Comparison of ENCODE assay signal across 8 cellular contexts in the genomic region with DNA sequence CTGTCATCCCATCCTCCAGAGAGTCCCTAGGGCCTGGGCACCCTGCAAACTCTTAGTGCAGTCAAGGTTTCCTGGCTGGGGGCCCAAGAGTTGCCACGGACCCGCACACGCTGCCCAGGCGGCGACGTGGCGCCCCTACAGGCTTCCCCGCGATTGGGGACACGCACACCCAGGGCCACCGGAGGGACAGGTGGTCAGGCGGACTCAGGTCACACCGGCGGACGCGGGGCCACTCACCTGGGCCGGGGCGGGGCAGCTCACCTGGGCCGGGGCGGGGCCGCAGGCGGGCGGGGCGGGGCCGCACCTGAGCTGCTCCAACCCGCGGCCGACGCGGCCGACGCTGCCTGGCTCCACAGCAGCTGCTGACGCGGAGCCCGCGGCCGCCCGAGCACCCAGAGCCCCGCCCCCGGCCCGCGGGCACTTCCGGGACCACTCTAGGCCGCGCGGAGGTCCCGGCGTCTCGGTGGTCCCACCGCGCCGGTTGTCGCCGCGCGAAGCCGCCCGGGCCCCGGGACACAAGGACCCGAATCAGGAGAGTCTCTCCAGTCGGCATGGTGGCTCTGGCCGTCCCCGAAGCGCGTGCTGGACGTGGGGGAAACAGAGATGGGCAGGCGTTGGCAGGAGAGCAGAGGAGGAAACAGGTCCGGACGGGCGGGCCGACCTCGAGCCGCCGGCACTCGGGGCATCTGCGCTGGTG. TPM values are rescaled to one million over a fixed set of nuclear protein-coding genes. Genes with fewer than 3 reads are reported as not detected.
DNase-seq lines count a peak whose midpoint lies in the region; ATAC-seq and TF ChIP-seq lines count a peak whose summit lies in the region.

Gene ZNF70 (minus strand): TSS at position 369 of the 697 bp plus-strand sequence. CDS start 5,972 bp downstream, outside the sequence.

- peak; percentile 65 for TF ChIP-seq POLR2A in GM18505 (IDR thresholded peaks at IDR 0.05; ENCODE audit: borderline replicate concordance, extremely low read depth, insufficient read depth, insufficient read length)

- H3K4me1 ChIP-seq in left lung = peaks cover 7 to 13% of the 10 kb centered on the region in 2 donors

- H3K9me3 ChIP-seq in left lung = no peaks in the 10 kb centered on the region

- intact Hi-C loops in left lung (cut with DNase I) = no loop called here

- ATAC-seq in GM18505 (IDR thresholded peaks at IDR 0.05; ENCODE audit: unreplicated experiment) (peak; percentile 56), HG03097 (IDR thresholded peaks at IDR 0.05; ENCODE audit: low FRiP score, unreplicated experiment) (peak; percentile 67), left lung (peak; percentile 97)

- peak; percentile 82 for DNase-seq in 8988T
- peak; percentile 61 for DNase-seq in NCI-H460 (ENCODE audit: extremely low read depth, low read depth)
- DNase-seq in activated CD4-positive, alpha-beta T cell treated with anti-CD3 and anti-CD28 coated beads for 48 hours = peak; percentile 84
- DNase-seq in coronary artery (ENCODE audit: low spot score) = peak; percentile 85
- DNase-seq in left lung = peak; percentile 91 to 97
- peak; percentile 61 to 78 for DNase-seq in stimulated activated CD4-positive, alpha-beta T cell treated with anti-CD3 and anti-CD28 coated beads, Interleukin-2, amount 100 ng/mL, for 48 hours

- no peaks in the 10 kb centered on the region for H3K27me3 ChIP-seq in left lung

- no peaks in the 10 kb centered on the region for H3K36me3 ChIP-seq in left lung

- no peak for TF ChIP-seq CTCF in coronary artery (IDR thresholded peaks at IDR 0.05)
- TF ChIP-seq CTCF in left lung (IDR thresholded peaks at IDR 0.05) = no peak

- H3K4me3 ChIP-seq in coronary artery = peak within 1 kb of the TSS; percentile 88
- H3K4me3 ChIP-seq in left lung = peak within 1 kb of the TSS; percentile 62 to 67

- H3K27ac ChIP-seq in coronary artery = peak within 1 kb of the TSS; percentile 87 to 93
- peak within 1 kb of the TSS; percentile 86 to 89 for H3K27ac ChIP-seq in left lung

RNA-seq across cellular contexts. Expression of gene ZNF70, which starts in this region (rescaled TPM):
- 1.9 and 3.0 TPM in 2 replicates for total RNA-seq in NCI-H460 (2014; rRNA removed; shearing (Covaris generic))
- polyA plus RNA-seq in NCI-H460 (2014; cell fraction: nucleus; rRNA removed) = 1.4 and 3.0 TPM in 2 replicates
- total RNA-seq in left lung = 1 to 10 TPM; 5.9 to 6.0 TPM

Comparison
In these comparisons a context has a peak if more than half of its experiments do, and no peak if none do; other contexts are left out.
1. Peak in every context shown above with its lines: DNase-seq, ATAC-seq, H3K4me3 ChIP-seq and H3K27ac ChIP-seq.